Comparison of ENCODE assay signal across 1 cellular context in the genomic region with DNA sequence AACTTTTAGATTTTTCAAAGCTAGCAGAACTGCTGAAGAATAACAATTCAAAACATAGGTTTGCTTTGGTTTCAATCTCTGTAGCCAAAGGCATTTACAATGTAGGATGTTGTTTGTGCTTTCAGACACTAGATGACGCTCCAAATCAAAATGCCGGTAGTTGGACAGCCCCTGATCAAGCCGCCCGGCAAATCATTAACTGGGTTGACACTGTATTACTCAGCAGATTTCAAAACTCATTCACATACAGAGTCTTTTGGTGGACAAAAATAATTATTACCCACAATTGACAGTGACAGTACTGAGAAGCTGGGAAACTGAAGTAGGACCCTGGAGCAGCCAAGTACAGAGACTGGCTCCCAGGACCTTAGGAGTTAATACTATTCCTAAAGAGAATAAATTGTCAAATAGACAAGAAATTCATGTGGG.
TF ChIP-seq lines count a peak whose summit lies in the region.

No MANE protein-coding gene starts in this region.

TF ChIP-seq in HepG2, 621 proteins besides CTCF, POLR2A, EP300 and RAD21 (continued from another document and continues in another):
- TF ChIP-seq, protein P1, sequence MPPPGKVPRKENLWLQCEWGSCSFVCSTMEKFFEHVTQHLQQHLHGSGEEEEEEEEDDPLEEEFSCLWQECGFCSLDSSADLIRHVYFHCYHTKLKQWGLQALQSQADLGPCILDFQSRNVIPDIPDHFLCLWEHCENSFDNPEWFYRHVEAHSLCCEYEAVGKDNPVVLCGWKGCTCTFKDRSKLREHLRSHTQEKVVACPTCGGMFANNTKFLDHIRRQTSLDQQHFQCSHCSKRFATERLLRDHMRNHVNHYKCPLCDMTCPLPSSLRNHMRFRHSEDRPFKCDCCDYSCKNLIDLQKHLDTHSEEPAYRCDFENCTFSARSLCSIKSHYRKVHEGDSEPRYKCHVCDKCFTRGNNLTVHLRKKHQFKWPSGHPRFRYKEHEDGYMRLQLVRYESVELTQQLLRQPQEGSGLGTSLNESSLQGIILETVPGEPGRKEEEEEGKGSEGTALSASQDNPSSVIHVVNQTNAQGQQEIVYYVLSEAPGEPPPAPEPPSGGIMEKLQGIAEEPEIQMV (CRISPR knock-in tag; IDR thresholded peaks at IDR 0.05; ENCODE audit: low read depth): no peak
- TF ChIP-seq NCOA5 (CRISPR knock-in tag; IDR thresholded peaks at IDR 0.05) (no peak), ZBTB21 (CRISPR knock-in tag; IDR thresholded peaks at IDR 0.05) (no peak), ZNF530 (CRISPR knock-in tag; IDR thresholded peaks at IDR 0.05; ENCODE audit: low read depth) (no peak), ZSCAN29 (CRISPR knock-in tag; conservative IDR thresholded peaks at IDR 0.05) (no peak), TBX2 (CRISPR knock-in tag; IDR thresholded peaks at IDR 0.05; ENCODE audit: borderline replicate concordance) (no peak), TMF1 (CRISPR knock-in tag; IDR thresholded peaks at IDR 0.05; ENCODE audit: low read depth) (no peak), HMGXB4 (CRISPR knock-in tag; IDR thresholded peaks at IDR 0.05; ENCODE audit: borderline replicate concordance in 1 of 2, low read depth in 1 of 2) (peak; percentile 56 to 79), ZNF629 (CRISPR knock-in tag; conservative IDR thresholded peaks at IDR 0.05) (no peak), ZZZ3 (CRISPR knock-in tag; IDR thresholded peaks at IDR 0.05; ENCODE audit: borderline replicate concordance) (no peak), NFIB (CRISPR knock-in tag; IDR thresholded peaks at IDR 0.05; ENCODE audit: borderline replicate concordance) (no peak), ETV5 (CRISPR knock-in tag; IDR thresholded peaks at IDR 0.05; ENCODE audit: borderline replicate concordance) (peak; percentile 17; the same call in 1 of the 2 replicates), NR1H2 (CRISPR knock-in tag; IDR thresholded peaks at IDR 0.05; ENCODE audit: borderline replicate concordance, low read depth) (no peak), ZNF589 (CRISPR knock-in tag; conservative IDR thresholded peaks at IDR 0.05) (no peak), ZNF605 (CRISPR knock-in tag; IDR thresholded peaks at IDR 0.05) (no peak), CBFB (CRISPR knock-in tag; IDR thresholded peaks at IDR 0.05) (no peak), NR2F6 (IDR thresholded peaks at IDR 0.05) (0 out of 2 replicates have a peak, but pooled peaks have one; percentile 24), NR2F6 (CRISPR knock-in tag; IDR thresholded peaks at IDR 0.05) (peak; percentile 34; the same call in 1 of the 2 replicates), MED1 (CRISPR knock-in tag; IDR thresholded peaks at IDR 0.05) (peak; percentile 40; the same call in 1 of the 2 replicates), ZNF335 (CRISPR knock-in tag; IDR thresholded peaks at IDR 0.05) (no peak), ZNF614 (CRISPR knock-in tag; IDR thresholded peaks at IDR 0.05; ENCODE audit: borderline replicate concordance) (peak; percentile 29; the same call in 1 of the 2 replicates), ZFP36L2 (CRISPR knock-in tag; IDR thresholded peaks at IDR 0.05) (no peak), SNAI1 (CRISPR knock-in tag; IDR thresholded peaks at IDR 0.05; ENCODE audit: borderline replicate concordance) (no peak), TBX3 (IDR thresholded peaks at IDR 0.05; ENCODE audit: borderline replicate concordance) (no peak), ZNF446 (CRISPR knock-in tag; IDR thresholded peaks at IDR 0.05) (no peak), ZFP37 (CRISPR knock-in tag; IDR thresholded peaks at IDR 0.05; ENCODE audit: borderline replicate concordance) (no peak), FOXP1 (IDR thresholded peaks at IDR 0.05) (no peak), FOXP1 (CRISPR knock-in tag; IDR thresholded peaks at IDR 0.05) (0 out of 2 replicates have a peak, but pooled peaks have one; percentile 10), ELF1 (CRISPR knock-in tag; IDR thresholded peaks at IDR 0.05) (peak; percentile 61), HIC2 (CRISPR knock-in tag; IDR thresholded peaks at IDR 0.05; ENCODE audit: low read depth) (no peak), ZNF350 (CRISPR knock-in tag; IDR thresholded peaks at IDR 0.05; ENCODE audit: borderline replicate concordance, low read depth) (no peak), PAXIP1 (CRISPR knock-in tag; conservative IDR thresholded peaks at IDR 0.05) (no peak; the same call in 1 of the 2 replicates), SIN3B (IDR thresholded peaks at IDR 0.05; ENCODE audit: low read length) (no peak), NKX3-1 (CRISPR knock-in tag; IDR thresholded peaks at IDR 0.05) (no peak), THAP11 (CRISPR knock-in tag; IDR thresholded peaks at IDR 0.05) (0 out of 2 replicates have a peak, but pooled peaks have one; percentile 54), CSRNP1 (CRISPR knock-in tag; IDR thresholded peaks at IDR 0.05) (no peak), ZFP36 (IDR thresholded peaks at IDR 0.05; ENCODE audit: borderline replicate concordance, low read depth, low read length, partially characterized antibody) (no peak), ZNF784 (CRISPR knock-in tag; IDR thresholded peaks at IDR 0.05; ENCODE audit: borderline replicate concordance) (no peak), LBX2 (CRISPR knock-in tag; IDR thresholded peaks at IDR 0.05; ENCODE audit: borderline replicate concordance) (no peak), BATF2 (CRISPR knock-in tag; IDR thresholded peaks at IDR 0.05) (no peak), GATAD2A (CRISPR knock-in tag; IDR thresholded peaks at IDR 0.05) (peak; percentile 77), ZNF775 (CRISPR knock-in tag; IDR thresholded peaks at IDR 0.05; ENCODE audit: borderline replicate concordance) (no peak), ZNF841 (CRISPR knock-in tag; IDR thresholded peaks at IDR 0.05; ENCODE audit: borderline replicate concordance) (no peak), ZNF672 (CRISPR knock-in tag; IDR thresholded peaks at IDR 0.05) (no peak), MBD4 (IDR thresholded peaks at IDR 0.05; ENCODE audit: borderline replicate concordance, low read length) (no peak), ZNF569 (CRISPR knock-in tag; IDR thresholded peaks at IDR 0.05; ENCODE audit: borderline replicate concordance) (no peak), SNAPC2 (CRISPR knock-in tag; IDR thresholded peaks at IDR 0.05) (no peak), ZNF770 (CRISPR knock-in tag; IDR thresholded peaks at IDR 0.05) (peak; percentile 51; the same call in 1 of the 2 replicates), ZNF354B (CRISPR knock-in tag; IDR thresholded peaks at IDR 0.05) (no peak), KDM5A (IDR thresholded peaks at IDR 0.05; ENCODE audit: borderline replicate concordance, low read length) (0 out of 2 replicates have a peak, but pooled peaks have one; percentile 32), ARID2 (CRISPR knock-in tag; IDR thresholded peaks at IDR 0.05; ENCODE audit: borderline replicate concordance) (no peak), ATRX (CRISPR knock-in tag; IDR thresholded peaks at IDR 0.05; ENCODE audit: borderline replicate concordance) (no peak), DPF2 (CRISPR knock-in tag; IDR thresholded peaks at IDR 0.05; ENCODE audit: borderline replicate concordance, low read depth) (no peak), ZNF44 (CRISPR knock-in tag; IDR thresholded peaks at IDR 0.05) (no peak), ZNF781 (CRISPR knock-in tag; IDR thresholded peaks at IDR 0.05; ENCODE audit: borderline replicate concordance, not compliant biosample characterization) (no peak), SALL1 (CRISPR knock-in tag; IDR thresholded peaks at IDR 0.05) (peak; percentile 31; the same call in 1 of the 2 replicates)
